Comparison of ENCODE assay signal across 8 cellular contexts in the genomic region with DNA sequence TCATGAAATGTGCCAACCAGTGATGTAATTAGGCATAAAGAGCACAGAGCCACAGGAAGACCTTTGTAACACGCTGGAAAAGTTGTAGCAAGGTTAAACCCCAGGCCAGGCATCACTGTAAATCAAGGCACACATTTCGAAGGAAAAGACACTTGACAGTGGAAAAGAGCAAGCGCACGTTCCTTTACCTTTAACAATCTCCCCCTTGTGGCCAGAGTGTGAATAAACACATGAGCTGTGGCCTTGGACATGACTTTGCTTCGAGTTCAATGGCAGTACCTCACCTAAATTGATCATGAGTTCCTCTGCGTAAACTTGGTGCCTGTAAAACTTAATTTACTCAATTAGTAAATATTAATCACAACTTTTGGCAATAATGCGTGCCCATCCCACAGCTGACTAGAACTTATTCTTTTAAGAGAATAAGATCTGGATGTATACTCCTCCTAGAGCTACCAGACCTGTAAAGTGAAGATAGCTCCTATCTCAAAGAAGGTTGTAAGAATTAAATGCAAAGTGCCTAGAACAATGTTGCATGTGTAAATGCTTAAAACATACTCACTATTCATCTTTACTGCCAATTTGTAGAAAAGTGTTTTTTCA.
DNase-seq lines count a peak whose midpoint lies in the region; ATAC-seq, FAIRE-seq and TF ChIP-seq lines count a peak whose summit lies in the region.

No MANE protein-coding gene starts in this region.

- no peak overlapping the region for H3K4me2 ChIP-seq in Karpas-422 (ENCODE audit: low read depth, low read length, poor library complexity, severe bottlenecking)

- H3K36me3 Mint-ChIP-seq in activated naive CD4-positive, alpha-beta T cell treated with anti-CD3 and anti-CD28 coated beads, Interleukin-2, amount 10 ng/mL, durations not matched to agents 7 days and 5 days: no peaks in the 10 kb centered on the region

- no peak for TF ChIP-seq POLR2A in gastrocnemius medialis (IDR thresholded peaks at IDR 0.05)

- H3K4me1 ChIP-seq in Karpas-422 (ENCODE audit: low read length): no peaks in the 10 kb centered on the region
- H3K4me1 ChIP-seq in SJCRH30: no peaks in the 10 kb centered on the region
- no peaks in the 10 kb centered on the region for H3K4me1 ChIP-seq in left ventricle myocardium inferior
- no peaks in the 10 kb centered on the region for H3K4me1 ChIP-seq in gastrocnemius medialis

- no peak overlapping the region for H3K9ac ChIP-seq in Karpas-422 (ENCODE audit: low read length)

- H3K27ac ChIP-seq in Karpas-422 (ENCODE audit: low read length) (no peak overlapping the region), SJCRH30 (no peak overlapping the region), left ventricle myocardium inferior (replicated peaks) (no peak overlapping the region), gastrocnemius medialis (no peak overlapping the region)

- H3K27me3 ChIP-seq in Karpas-422 (ENCODE audit: low read length): no peaks in the 10 kb centered on the region
- H3K27me3 ChIP-seq in SJCRH30: no peaks in the 10 kb centered on the region
- peaks cover 4% of the 10 kb centered on the region for H3K27me3 ChIP-seq in left ventricle myocardium inferior (ENCODE audit: low read depth)
- no peaks in the 10 kb centered on the region for H3K27me3 ChIP-seq in gastrocnemius medialis

- DNase-seq in H4 (ENCODE audit: low spot score): peak; percentile 60
- DNase-seq in Karpas-422: peak; percentile 82
- peak; percentile 45 to 76 for DNase-seq in SJCRH30
- DNase-seq in activated naive CD4-positive, alpha-beta T cell treated with anti-CD3 and anti-CD28 coated beads, Interleukin-2, amount 10 ng/mL, durations not matched to agents 7 days and 5 days: peak; percentile 62
- no peak for DNase-seq in left ventricle myocardium inferior
- no peak for DNase-seq in gastrocnemius medialis
- no peak for DNase-seq in frontal cortex (ENCODE audit: low spot score in 2 of 2)

- TF ChIP-seq CTCF in GM12872 (IDR thresholded peaks at IDR 0.05; ENCODE audit: insufficient read depth, low read depth, low read length): peak; percentile 85
- peak; percentile 83 for TF ChIP-seq CTCF in left ventricle myocardium inferior (IDR thresholded peaks at IDR 0.05; ENCODE audit: borderline replicate concordance)
- TF ChIP-seq CTCF in gastrocnemius medialis (IDR thresholded peaks at IDR 0.05 in 4 of 5, conservative IDR thresholded peaks at IDR 0.05 in 1 of 5): peak in 4 of 5 experiments; percentile 35 to 57 (median 46)

- no peaks in the 10 kb centered on the region for H3K79me2 ChIP-seq in Karpas-422 (ENCODE audit: low read length)

- no peak overlapping the region for H3K27ac Mint-ChIP-seq in activated naive CD4-positive, alpha-beta T cell treated with anti-CD3 and anti-CD28 coated beads, Interleukin-2, amount 10 ng/mL, durations not matched to agents 7 days and 5 days

- no peaks in the 10 kb centered on the region for H3K9me3 Mint-ChIP-seq in activated naive CD4-positive, alpha-beta T cell treated with anti-CD3 and anti-CD28 coated beads, Interleukin-2, amount 10 ng/mL, durations not matched to agents 7 days and 5 days

- H3K36me3 ChIP-seq in Karpas-422 (ENCODE audit: insufficient read depth, low read length) (no peaks in the 10 kb centered on the region), SJCRH30 (no peaks in the 10 kb centered on the region), left ventricle myocardium inferior (no peaks in the 10 kb centered on the region), gastrocnemius medialis (no peaks in the 10 kb centered on the region)

- H3K9me3 ChIP-seq in Karpas-422 (ENCODE audit: low read length) (no peaks in the 10 kb centered on the region), SJCRH30 (replicated peaks) (no peaks in the 10 kb centered on the region), left ventricle myocardium inferior (replicated peaks) (no peaks in the 10 kb centered on the region), gastrocnemius medialis (no peaks in the 10 kb centered on the region)

- no peak for FAIRE-seq in frontal cortex (lab: Jason Lieb, UNC)

- H3K27me3 Mint-ChIP-seq in activated naive CD4-positive, alpha-beta T cell treated with anti-CD3 and anti-CD28 coated beads, Interleukin-2, amount 10 ng/mL, durations not matched to agents 7 days and 5 days: no peaks in the 10 kb centered on the region

- in situ Hi-C loops in gastrocnemius medialis (cut with MboI; ENCODE audit: low sequenced_read_pairs in 4 of 4): loop anchor here in 1 of 4 donors (25.0 kb wide), 2 partner anchors 577 to 1652 kb away; no protein-coding TSS in a partner anchor

- no peak for ATAC-seq in gastrocnemius medialis

- CTCF ChIA-PET in activated naive CD4-positive, alpha-beta T cell treated with anti-CD3 and anti-CD28 coated beads, Interleukin-2, amount 10 ng/mL, durations not matched to agents 7 days and 5 days (lab: Charles Lee): interaction anchor here (0.8 to 2.3 kb wide), 14 partner anchors 9 to 1038 kb away, joined by 3 to 16 read pairs (median 4); no protein-coding TSS in a partner anchor

- H3K4me3 ChIP-seq in Karpas-422 (ENCODE audit: low read length): no peak overlapping the region
- no peak overlapping the region for H3K4me3 ChIP-seq in SJCRH30
- no peak overlapping the region for H3K4me3 ChIP-seq in left ventricle myocardium inferior
- no peak overlapping the region for H3K4me3 ChIP-seq in gastrocnemius medialis

- H3K4me3 Mint-ChIP-seq in activated naive CD4-positive, alpha-beta T cell treated with anti-CD3 and anti-CD28 coated beads, Interleukin-2, amount 10 ng/mL, durations not matched to agents 7 days and 5 days: no peak overlapping the region

- H3K4me1 Mint-ChIP-seq in activated naive CD4-positive, alpha-beta T cell treated with anti-CD3 and anti-CD28 coated beads, Interleukin-2, amount 10 ng/mL, durations not matched to agents 7 days and 5 days: no peaks in the 10 kb centered on the region

- H4K20me1 ChIP-seq in Karpas-422 (ENCODE audit: insufficient read depth, low read depth, low read length): no peaks in the 10 kb centered on the region

- intact Hi-C loops in left ventricle myocardium inferior (cut with micrococcal nuclease): loop anchor here (10.0 kb wide), 1 partner anchor 580 kb away; no protein-coding TSS in a partner anchor
- intact Hi-C loops in gastrocnemius medialis (cut with DNase I; ENCODE audit: low total_unique reads): loop anchor here (10.0 kb wide), 1 partner anchor 1650 kb away; no protein-coding TSS in a partner anchor

- no peak overlapping the region for H2AFZ ChIP-seq in Karpas-422 (ENCODE audit: low read length)

- no peaks in the 10 kb centered on the region for H3K9me2 ChIP-seq in Karpas-422 (replicated peaks; ENCODE audit: insufficient read depth, low read length)

Comparison
In these comparisons a context has a peak if more than half of its experiments do, and no peak if none do; other contexts are left out.
1. DNase-seq: peak in H4 (single experiment), Karpas-422 (single experiment), SJCRH30 (2 of 2) and activated naive CD4-positive, alpha-beta T cell treated with anti-CD3 and anti-CD28 coated beads, Interleukin-2, amount 10 ng/mL, durations not matched to agents 7 days and 5 days (single experiment); none in left ventricle myocardium inferior (single experiment), gastrocnemius medialis (0 of 2) and frontal cortex (0 of 2).
2. Peak in every context shown above with its lines, with median percentiles within 50 percentile points of each other: CTCF ChIP-seq.